1 cellular context compared by ENCODE assay signal in the genomic region with DNA sequence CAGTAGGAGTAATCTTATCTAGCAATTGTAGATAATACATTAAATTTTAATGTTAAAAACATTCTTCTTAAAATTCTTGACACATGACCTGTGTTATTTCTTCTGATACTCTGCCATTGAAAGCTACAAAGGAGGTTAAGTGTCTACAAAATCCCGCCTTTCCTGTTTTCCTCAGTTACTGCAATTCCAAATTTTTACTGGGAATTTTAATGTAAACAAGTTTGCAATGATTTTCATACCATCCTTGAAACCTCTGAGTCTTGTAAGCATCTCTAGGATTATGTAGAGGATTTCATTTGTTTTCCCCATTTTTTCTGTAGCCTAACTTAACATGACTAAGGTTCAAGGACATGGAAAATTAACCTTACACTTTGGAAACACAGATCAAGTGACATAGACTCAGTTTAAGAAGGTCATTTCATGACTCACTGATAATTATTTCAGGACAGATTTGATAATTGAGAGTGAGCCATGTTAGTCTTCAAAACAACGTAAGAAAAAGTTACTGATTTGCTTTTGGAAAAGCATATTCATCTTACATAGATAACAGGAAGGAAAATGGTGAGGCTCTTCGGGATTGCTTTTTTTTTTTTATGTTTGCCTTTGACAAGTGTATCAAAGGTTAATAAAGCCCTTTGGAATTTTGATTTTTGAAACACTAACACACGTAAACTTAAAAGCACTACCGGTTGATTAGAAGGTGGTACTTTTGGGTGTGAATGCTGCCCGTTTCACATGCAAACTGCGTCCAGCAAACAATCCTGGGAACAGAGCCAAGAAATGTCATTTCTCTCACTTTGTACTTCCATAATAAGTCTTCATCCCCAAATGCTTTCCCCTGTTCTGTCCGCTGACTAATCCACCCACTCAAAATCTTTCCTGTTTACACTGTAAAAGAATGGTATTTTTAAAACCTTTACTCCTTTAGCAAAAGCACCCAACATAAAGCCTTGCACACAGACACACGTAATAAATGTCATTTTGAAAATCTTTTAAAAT.
TF ChIP-seq lines count a peak whose summit lies in the region.

No MANE protein-coding gene starts in this region.

TF ChIP-seq in HEK293, 187 proteins besides CTCF, POLR2A, EP300 and RAD21 (continued from another document):
- no peak for TF ChIP-seq ZNF280D (tag by site-specific recombination; IDR thresholded peaks at IDR 0.05)
- TF ChIP-seq ZNF112 (tag by site-specific recombination; IDR thresholded peaks at IDR 0.05), result no peak
- TF ChIP-seq HOXA7 (CRISPR knock-in tag; IDR thresholded peaks at IDR 0.05; ENCODE audit: borderline replicate concordance), result no peak
- no peak for TF ChIP-seq BCL11A (tag by site-specific recombination; IDR thresholded peaks at IDR 0.05; ENCODE audit: low read depth)
- no peak for TF ChIP-seq ZNF776 (tag by site-specific recombination; IDR thresholded peaks at IDR 0.05; ENCODE audit: borderline replicate concordance)
- TF ChIP-seq HIC1 (tag by site-specific recombination; IDR thresholded peaks at IDR 0.05), result peak; percentile 39; the same call in 1 of the 2 replicates
- TF ChIP-seq ZNF660 (tag by site-specific recombination; IDR thresholded peaks at IDR 0.05), result peak; percentile 61; the same call in 1 of the 2 replicates
- TF ChIP-seq ZNF645 (tag by site-specific recombination; IDR thresholded peaks at IDR 0.05), result no peak
- no peak for TF ChIP-seq ZNF140 (tag by site-specific recombination; IDR thresholded peaks at IDR 0.05)
- no peak for TF ChIP-seq ZNF558 (tag by site-specific recombination; IDR thresholded peaks at IDR 0.05)
- peak; percentile 67 for TF ChIP-seq IKZF3 (tag by site-specific recombination; IDR thresholded peaks at IDR 0.05)
- TF ChIP-seq ZNF473 (tag by site-specific recombination; IDR thresholded peaks at IDR 0.05), result no peak
- TF ChIP-seq KLF10 (tag by site-specific recombination; IDR thresholded peaks at IDR 0.05), result 0 out of 2 replicates have a peak, but pooled peaks have one; percentile 24
- no peak for TF ChIP-seq ZNF239 (tag by site-specific recombination; IDR thresholded peaks at IDR 0.05)
- TF ChIP-seq ZNF132 (tag by site-specific recombination; IDR thresholded peaks at IDR 0.05; ENCODE audit: borderline replicate concordance), result no peak
- TF ChIP-seq ZNF624 (tag by site-specific recombination; IDR thresholded peaks at IDR 0.05), result no peak
- TF ChIP-seq ZNF664 (tag by site-specific recombination; IDR thresholded peaks at IDR 0.05), result no peak
- no peak for TF ChIP-seq ZNF416 (tag by site-specific recombination; IDR thresholded peaks at IDR 0.05)
- no peak for TF ChIP-seq KLF16 (tag by site-specific recombination; IDR thresholded peaks at IDR 0.05)
- TF ChIP-seq SP7 (tag by site-specific recombination; IDR thresholded peaks at IDR 0.05), result peak; percentile 22; the same call in 1 of the 2 replicates
- TF ChIP-seq ZNF211 (tag by site-specific recombination; IDR thresholded peaks at IDR 0.05; ENCODE audit: low read depth), result no peak
- TF ChIP-seq, protein P1, sequence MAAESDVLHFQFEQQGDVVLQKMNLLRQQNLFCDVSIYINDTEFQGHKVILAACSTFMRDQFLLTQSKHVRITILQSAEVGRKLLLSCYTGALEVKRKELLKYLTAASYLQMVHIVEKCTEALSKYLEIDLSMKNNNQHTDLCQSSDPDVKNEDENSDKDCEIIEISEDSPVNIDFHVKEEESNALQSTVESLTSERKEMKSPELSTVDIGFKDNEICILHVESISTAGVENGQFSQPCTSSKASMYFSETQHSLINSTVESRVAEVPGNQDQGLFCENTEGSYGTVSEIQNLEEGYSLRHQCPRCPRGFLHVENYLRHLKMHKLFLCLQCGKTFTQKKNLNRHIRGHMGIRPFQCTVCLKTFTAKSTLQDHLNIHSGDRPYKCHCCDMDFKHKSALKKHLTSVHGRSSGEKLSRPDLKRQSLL (tag by site-specific recombination; IDR thresholded peaks at IDR 0.05), result no peak
- TF ChIP-seq, protein P2, sequence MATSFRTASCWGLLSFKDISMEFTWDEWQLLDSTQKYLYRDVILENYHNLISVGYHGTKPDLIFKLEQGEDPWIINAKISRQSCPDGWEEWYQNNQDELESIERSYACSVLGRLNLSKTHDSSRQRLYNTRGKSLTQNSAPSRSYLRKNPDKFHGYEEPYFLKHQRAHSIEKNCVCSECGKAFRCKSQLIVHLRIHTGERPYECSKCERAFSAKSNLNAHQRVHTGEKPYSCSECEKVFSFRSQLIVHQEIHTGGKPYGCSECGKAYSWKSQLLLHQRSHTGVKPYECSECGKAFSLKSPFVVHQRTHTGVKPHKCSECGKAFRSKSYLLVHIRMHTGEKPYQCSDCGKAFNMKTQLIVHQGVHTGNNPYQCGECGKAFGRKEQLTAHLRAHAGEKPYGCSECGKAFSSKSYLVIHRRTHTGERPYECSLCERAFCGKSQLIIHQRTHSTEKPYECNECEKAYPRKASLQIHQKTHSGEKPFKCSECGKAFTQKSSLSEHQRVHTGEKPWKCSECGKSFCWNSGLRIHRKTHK (tag by site-specific recombination; IDR thresholded peaks at IDR 0.05), result no peak
- no peak for TF ChIP-seq ZNF266 (tag by site-specific recombination; IDR thresholded peaks at IDR 0.05; ENCODE audit: low read depth)
- 0 out of 2 replicates have a peak, but pooled peaks have one; percentile 40 for TF ChIP-seq ZEB2 (tag by site-specific recombination; IDR thresholded peaks at IDR 0.05)
- TF ChIP-seq ZNF146 (tag by site-specific recombination; IDR thresholded peaks at IDR 0.05), result no peak
- no peak for TF ChIP-seq ZNF658 (tag by site-specific recombination; IDR thresholded peaks at IDR 0.05)
- TF ChIP-seq ZNF785 (tag by site-specific recombination; IDR thresholded peaks at IDR 0.05), result no peak
- TF ChIP-seq ZNF514 (tag by site-specific recombination; IDR thresholded peaks at IDR 0.05), result no peak
- TF ChIP-seq KLF8 (tag by site-specific recombination; IDR thresholded peaks at IDR 0.05), result no peak
- TF ChIP-seq GFI1B (tag by site-specific recombination; IDR thresholded peaks at IDR 0.05), result no peak
- TF ChIP-seq INSM2 (tag by site-specific recombination; IDR thresholded peaks at IDR 0.05), result no peak
- no peak for TF ChIP-seq ZNF677 (tag by site-specific recombination; IDR thresholded peaks at IDR 0.05)
- TF ChIP-seq ZFP3 (tag by site-specific recombination; IDR thresholded peaks at IDR 0.05; ENCODE audit: low read depth), result no peak
- TF ChIP-seq ZNF555 (tag by site-specific recombination; conservative IDR thresholded peaks at IDR 0.05), result no peak
- no peak for TF ChIP-seq GLIS1 (tag by site-specific recombination; IDR thresholded peaks at IDR 0.05)
- no peak for TF ChIP-seq ZNF404 (tag by site-specific recombination; IDR thresholded peaks at IDR 0.05)
TF ChIP-seq in HEK293: peak in this region for 16.
